Comparison of ENCODE assay signal across 8 cellular contexts in genomic region chr2:30421551-30422436, GRCh38. TPM values are rescaled to one million over a fixed set of nuclear protein-coding genes. Genes with fewer than 3 reads are reported as not detected.
A peak's percentile ranks its signal among the peaks of the same experiment; 100 is the strongest.
DNase-seq lines count a peak whose midpoint lies in the region; ATAC-seq, FAIRE-seq and TF ChIP-seq lines count a peak whose summit lies in the region.

No MANE protein-coding gene starts in this region.

- CTCF ChIA-PET in A549 (lab: Yijun Ruan, JAX), result interaction anchor here (0.6 to 1.6 kb wide), 6 partner anchors 10 to 403 kb away, joined by 3 to 5 read pairs (median 4); no protein-coding TSS in a partner anchor

- H3K27ac Mint-ChIP-seq in activated naive CD4-positive, alpha-beta T cell treated with anti-CD3 and anti-CD28 coated beads, Interleukin-2, amount 50 U/mL, for 24 hours, result peak overlapping the region; percentile 98

- no peak for FAIRE-seq in A549 (lab: Jason Lieb, UNC)

- H3K27me3 ChIP-seq in iPS-20b (ENCODE audit: insufficient read depth, low read length), result no peaks in the 10 kb centered on the region

- no peaks in the 10 kb centered on the region for H3K27me3 Mint-ChIP-seq in activated naive CD4-positive, alpha-beta T cell treated with anti-CD3 and anti-CD28 coated beads, Interleukin-2, amount 50 U/mL, for 24 hours

- no peak for TF ChIP-seq RAD21 in A549 (conservative IDR thresholded peaks at IDR 0.05 in 1 of 2, IDR thresholded peaks at IDR 0.05 in 1 of 2)

- H3K36me3 Mint-ChIP-seq in activated naive CD4-positive, alpha-beta T cell treated with anti-CD3 and anti-CD28 coated beads, Interleukin-2, amount 50 U/mL, for 24 hours, result peaks cover 2% of the 10 kb centered on the region

- H3K36me3 ChIP-seq in iPS-20b (ENCODE audit: insufficient read depth, low read depth, low read length), result no peaks in the 10 kb centered on the region

- H3K9me3 ChIP-seq in A549 (no peaks in the 10 kb centered on the region), iPS-20b (ENCODE audit: insufficient read depth, low read depth, low read length) (no peaks in the 10 kb centered on the region)

- H3K4me1 Mint-ChIP-seq in activated naive CD4-positive, alpha-beta T cell treated with anti-CD3 and anti-CD28 coated beads, Interleukin-2, amount 50 U/mL, for 24 hours, result peaks cover 53% of the 10 kb centered on the region

- peak overlapping the region; percentile 85 for H3K4me3 Mint-ChIP-seq in activated naive CD4-positive, alpha-beta T cell treated with anti-CD3 and anti-CD28 coated beads, Interleukin-2, amount 50 U/mL, for 24 hours

- H3K4me2 ChIP-seq in A549, result peak overlapping the region; percentile 33

- no peak for TF ChIP-seq CTCF in A549 (IDR thresholded peaks at IDR 0.05)

- POLR2A ChIA-PET in A549 (lab: Yijun Ruan, JAX), result interaction anchor here (0.6 to 2.0 kb wide), 4 partner anchors 25 to 257 kb away, joined by 3 to 14 read pairs (median 4); partner anchors contain the start of genes LBH and LCLAT1

- DNase-seq in A549 (ENCODE audit: low read depth in 1 of 2, low spot score in 1 of 2) (no peak), NCI-H510A (lab: John Stamatoyannopoulos, UW) (peak; percentile 36), cerebellar nuclear complex (lab: John Stamatoyannopoulos, UW) (no peak)
- DNase-seq in stimulated activated naive CD4-positive, alpha-beta T cell (lab: John Stamatoyannopoulos, UW), result peak in 5 of 6 experiments; percentile 13 to 48 (median 36)
- no peak for DNase-seq in NK-92 treated with Interleukin-12 subunit alpha and Interleukin-12 subunit beta, amount 100 ng/mL, for 24 hours (lab: John Stamatoyannopoulos, UW)

- H3K4me3 ChIP-seq in A549 (no peak overlapping the region), iPS-20b (ENCODE audit: low read length) (no peak overlapping the region)

- no peak for TF ChIP-seq POLR2A in A549 (IDR thresholded peaks at IDR 0.05; ENCODE audit: low read length)

- no peak for TF ChIP-seq EP300 in A549 (IDR thresholded peaks at IDR 0.05)

- H3K27ac ChIP-seq in A549 (peak overlapping the region; percentile 55 to 62; a peak in 5 of 6 replicates), iPS-20b (ENCODE audit: low read length) (no peak overlapping the region)

- WGBS in A549 (ENCODE audit: missing lambda C conversion rate), result 76% methylated on average over 11 of the region's 11 CpGs

- H3K4me1 ChIP-seq in A549, result peaks cover 22% of the 10 kb centered on the region
- H3K4me1 ChIP-seq in iPS-20b (ENCODE audit: insufficient read depth, low read length), result peaks cover 21% of the 10 kb centered on the region; the same call in 1 of the 2 replicates

- H3K9me3 Mint-ChIP-seq in activated naive CD4-positive, alpha-beta T cell treated with anti-CD3 and anti-CD28 coated beads, Interleukin-2, amount 50 U/mL, for 24 hours, result peaks cover 7% of the 10 kb centered on the region

- peak; percentile 59 to 75 for ATAC-seq in A549
- peak; percentile 22 for ATAC-seq in GM21390 (IDR thresholded peaks at IDR 0.05; ENCODE audit: unreplicated experiment)

- peak overlapping the region; percentile 19; the same call in 1 of the 2 replicates for H3K9ac ChIP-seq in iPS-20b (ENCODE audit: low read depth, low read length)

TF ChIP-seq in A549, 52 proteins besides CTCF, POLR2A, EP300 and RAD21:
- no peak for TF ChIP-seq FOXS1 (CRISPR knock-in tag; IDR thresholded peaks at IDR 0.05)
- TF ChIP-seq FOSL2 (IDR thresholded peaks at IDR 0.05), result no peak
- no peak for TF ChIP-seq FOSL2 (CRISPR knock-in tag; IDR thresholded peaks at IDR 0.05)
- no peak for TF ChIP-seq KDM1A (IDR thresholded peaks at IDR 0.05; ENCODE audit: low read depth)
- TF ChIP-seq PBX3 (IDR thresholded peaks at IDR 0.05), result no peak
- TF ChIP-seq SREBF2 (IDR thresholded peaks at IDR 0.05), result no peak
- TF ChIP-seq REST (IDR thresholded peaks at IDR 0.05), result no peak
- TF ChIP-seq CHD4 (IDR thresholded peaks at IDR 0.05; ENCODE audit: borderline replicate concordance), result no peak
- no peak for TF ChIP-seq GATA3 (IDR thresholded peaks at IDR 0.05; ENCODE audit: borderline replicate concordance)
- TF ChIP-seq HEYL (CRISPR knock-in tag; IDR thresholded peaks at IDR 0.05), result no peak
- TF ChIP-seq MAZ (IDR thresholded peaks at IDR 0.05; ENCODE audit: borderline replicate concordance, low read depth, low read length), result no peak
- no peak for TF ChIP-seq ATOH8 (CRISPR knock-in tag; IDR thresholded peaks at IDR 0.05; ENCODE audit: low read depth)
- no peak for TF ChIP-seq MAFK (IDR thresholded peaks at IDR 0.05; ENCODE audit: partially characterized antibody)
- TF ChIP-seq CEBPB (IDR thresholded peaks at IDR 0.05), result no peak

RNA-seq across cellular contexts. Expression of gene LCLAT1, which starts 25.3 kb away (rescaled TPM):
- polyA plus RNA-seq in A549 (2011; rRNA removed) (55.7 and 71.0 TPM in 2 replicates), A549 (2017; fragmentation: RNase III; extraction: RNeasy Plus Mini Kit Qiagen cat#74134 plus additional on column Dnase treatment) (17.7 to 19.5 TPM (median 17.9 TPM) in 3 replicates)
- 12.3 and 13.7 TPM in 2 replicates for polyA plus RNA-seq in A549 (2012; cell fraction: cytosol; rRNA removed)
- polyA plus RNA-seq in A549 (2012; cell fraction: nucleus; rRNA removed), result 10.3 and 14.2 TPM in 2 replicates
- polyA minus RNA-seq in A549 (2011; rRNA and poly(A)+ RNA removed), result 67.1 and 80.2 TPM in 2 replicates

Comparison
In these comparisons a context has a peak if more than half of its experiments do, and no peak if none do; other contexts are left out.
1. DNase-seq: peak in NCI-H510A (single experiment) and stimulated activated naive CD4-positive, alpha-beta T cell (5 of 6); none in A549 (0 of 2), cerebellar nuclear complex (0 of 2) and NK-92 treated with Interleukin-12 subunit alpha and Interleukin-12 subunit beta, amount 100 ng/mL, for 24 hours (single experiment).